In the genomic region with DNA sequence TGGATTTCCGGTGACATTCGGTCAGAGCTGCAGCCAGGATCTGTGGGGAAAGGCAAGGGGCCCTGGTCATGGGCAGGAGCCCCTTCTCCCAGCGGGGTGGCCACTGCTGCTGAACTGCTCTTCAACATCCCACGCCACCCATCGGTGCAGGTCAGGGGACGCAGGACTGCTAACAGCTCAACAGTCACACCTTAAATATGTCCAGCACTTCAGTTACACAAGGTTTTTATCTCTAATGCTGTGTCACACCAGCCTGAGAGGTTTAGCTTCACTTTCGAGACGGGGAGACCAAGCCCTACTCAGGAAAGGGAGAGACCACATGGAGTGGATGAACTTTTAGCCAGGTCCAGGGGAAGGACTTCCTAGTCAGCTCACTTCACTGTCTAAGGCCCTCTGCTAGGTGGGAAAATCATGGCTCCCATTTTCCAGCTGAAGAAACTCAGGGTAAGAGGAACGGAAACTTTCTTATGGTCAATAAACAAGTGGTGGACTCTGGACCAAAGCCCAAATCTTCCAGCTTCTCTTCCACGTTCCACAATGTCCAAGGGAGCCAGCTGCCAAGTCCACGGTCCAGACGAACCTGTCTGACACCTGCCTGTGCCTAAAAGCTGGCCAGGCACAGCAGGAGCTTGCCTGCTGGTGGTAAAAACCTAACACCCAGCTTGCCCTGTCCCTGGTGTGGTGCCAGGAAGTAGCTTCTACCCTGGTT, we compare ENCODE assay signal across 28 cellular contexts. TPM values are rescaled to one million over a fixed set of nuclear protein-coding genes. Genes with fewer than 3 reads are reported as not detected.
A peak's percentile ranks its signal among the peaks of the same experiment; 100 is the strongest.
DNase-seq lines count a peak whose midpoint lies in the region; ATAC-seq and TF ChIP-seq lines count a peak whose summit lies in the region.
"Had no signal": no experiment of that assay in that cellular context is flagged by ENCODE, and none has a peak within 500 bp of the region (broad histone marks: within the 10 kb centered on the region; RNA-seq: fewer than 3 reads in every experiment).

No MANE protein-coding gene starts in this region.

- H4K20me1 ChIP-seq in mammary epithelial cell (ENCODE audit: insufficient read depth, low read length): no peaks in the 10 kb centered on the region

- peaks cover 61% of the 10 kb centered on the region for H3K36me3 ChIP-seq in mammary epithelial cell (ENCODE audit: insufficient read depth, low read length)
- H3K36me3 ChIP-seq in Panc1 (ENCODE audit: control insufficient read depth, insufficient read depth, low read length): peaks cover 12% of the 10 kb centered on the region
- peaks cover 0 to 96% (median 46%) of the 10 kb centered on the region in 9 donors for H3K36me3 ChIP-seq in heart right ventricle

- H3K4me3 ChIP-seq in mammary epithelial cell (replicated peaks in 1 of 3; ENCODE audit: insufficient read depth in 1 of 3, low read depth in 2 of 3, low read length in 3 of 3) (no peak overlapping the region), Panc1 (ENCODE audit: low read depth in 2 of 2, low read length in 2 of 2) (no peak overlapping the region), heart right ventricle (no peak overlapping the region)
- H3K4me3 ChIP-seq: A549, esophagus squamous epithelium, HAP-1, hepatocyte, thyroid gland had no signal

- BruUV-seq in mammary epithelial cell (replicated peaks; lab: Mats Ljungman, UMichigan) (no TSS peak), Panc1 (replicated peaks; lab: Mats Ljungman, UMichigan) (no TSS peak)

- H3K9me3 Mint-ChIP-seq in stimulated activated naive B cell treated with anti-CD40 and anti-IgM and Interleukin-4, amounts not matched to agents 10 μg/mL and 1 μg/mL and 100 μg/mL, for 72 hours: no peaks in the 10 kb centered on the region
- H3K9me3 Mint-ChIP-seq: activated B cell treated with CpG ODN at 0.5 μM for 24 hours; activated naive CD4-positive, alpha-beta T cell treated with anti-CD3 and anti-CD28 coated beads for 36 hours; endodermal cell; stimulated activated naive CD8-positive, alpha-beta T cell treated with anti-CD3 and anti-CD28 coated beads, Interleukin-15, Interleukin-2, amounts not matched to agents 100 ng/mL and 50 ng/mL, for 24 hours had no signal

- peaks cover 71% of the 10 kb centered on the region for H3K79me2 ChIP-seq in mammary epithelial cell (ENCODE audit: insufficient read depth, low read length)
- H3K79me2 ChIP-seq: hepatocyte had no signal

- H3K27ac Mint-ChIP-seq in stimulated activated naive B cell treated with anti-CD40 and anti-IgM and Interleukin-4, amounts not matched to agents 10 μg/mL and 1 μg/mL and 100 μg/mL, for 72 hours: peak overlapping the region; percentile 42
- H3K27ac Mint-ChIP-seq: activated B cell treated with CpG ODN at 0.5 μM for 24 hours; activated CD8-positive, alpha-beta memory T cell treated with anti-CD3 and anti-CD28 coated beads, Interleukin-2, amount 10 ng/mL, durations not matched to agents 7 days and 5 days; activated naive CD4-positive, alpha-beta T cell treated with anti-CD3 and anti-CD28 coated beads for 36 hours; endodermal cell; stimulated activated naive CD8-positive, alpha-beta T cell treated with anti-CD3 and anti-CD28 coated beads, Interleukin-15, Interleukin-2, amounts not matched to agents 100 ng/mL and 50 ng/mL, for 24 hours had no signal

- no peak overlapping the region for H3K9ac ChIP-seq in mammary epithelial cell (ENCODE audit: insufficient read depth, low read length)

- intact Hi-C loops in mammary epithelial cell (cut with micrococcal nuclease): no loop called here
- intact Hi-C loops in Panc1 (cut with micrococcal nuclease; ENCODE audit: unreplicated experiment): no loop called here
- intact Hi-C loops in heart right ventricle (cut with DNase I): loop anchor here in 1 of 10 donors (2.0 kb wide), 1 partner anchor 65 kb away; no protein-coding TSS in a partner anchor

- ATAC-seq in Panc1: no peak
- peak; percentile 40 to 71 (median 59) for ATAC-seq in heart right ventricle
- ATAC-seq in stimulated activated naive B cell treated with anti-CD40 and anti-IgM and Interleukin-4, amounts not matched to agents 10 μg/mL and 1 μg/mL and 100 μg/mL, for 72 hours (replicated peaks): no peak
- no peak for ATAC-seq in GM21619 (IDR thresholded peaks at IDR 0.05; ENCODE audit: unreplicated experiment)
- ATAC-seq in GM18502 (IDR thresholded peaks at IDR 0.05; ENCODE audit: poor library complexity, unreplicated experiment): no peak
- ATAC-seq: A549; activated CD8-positive, alpha-beta memory T cell treated with anti-CD3 and anti-CD28 coated beads, Interleukin-2, amount 10 ng/mL, durations not matched to agents 7 days and 5 days had no signal

- 99% methylated on average over 9 of the region's 12 CpGs for WGBS in mammary epithelial cell (ENCODE audit: low coverage, missing lambda C conversion rate)
- WGBS in heart right ventricle, 2 donors: 43 to 64% methylated on average over 12 of the region's 12 CpGs

- peaks cover 60% of the 10 kb centered on the region in 2 donors for H3K36me3 Mint-ChIP-seq in stimulated activated naive B cell treated with anti-CD40 and anti-IgM and Interleukin-4, amounts not matched to agents 10 μg/mL and 1 μg/mL and 100 μg/mL, for 72 hours

- in situ Hi-C loops in T47D (cut with HindIII; ENCODE audit: low pct_unique_long_range_greater_than_20kb, low sequenced_read_pairs) (no loop called here), mammary epithelial cell (cut with MboI; ENCODE audit: low sequenced_read_pairs in 2 of 2) (no loop called here), Panc1 (cut with HindIII; ENCODE audit: low pct_unique_long_range_greater_than_20kb, low sequenced_read_pairs) (no loop called here)

- no peak overlapping the region for H3K27ac ChIP-seq in mammary epithelial cell (ENCODE audit: insufficient read depth, low read depth, low read length)
- H3K27ac ChIP-seq in Panc1 (ENCODE audit: low read length): 0 out of 2 replicates have a peak overlapping the region, but pooled peaks have one; percentile 7
- peak overlapping the region; percentile 37 to 88 (median 82) for H3K27ac ChIP-seq in heart right ventricle
- H3K27ac ChIP-seq: A549, esophagus squamous epithelium, hepatocyte, thyroid gland had no signal

- TF ChIP-seq CTCF in mammary epithelial cell (conservative IDR thresholded peaks at IDR 0.05 in 1 of 2, IDR thresholded peaks at IDR 0.05 in 1 of 2; ENCODE audit: extremely low read depth in 1 of 2, insufficient read depth in 1 of 2, low read depth in 1 of 2, low read length in 2 of 2): no peak
- TF ChIP-seq CTCF in Panc1 (IDR thresholded peaks at IDR 0.05): no peak
- TF ChIP-seq CTCF in heart right ventricle (IDR thresholded peaks at IDR 0.05): peak in 1 of 9 donors; percentile 2

- H3K9me3 ChIP-seq in mammary epithelial cell (replicated peaks; ENCODE audit: insufficient read depth, low read length) (no peaks in the 10 kb centered on the region), Panc1 (ENCODE audit: control insufficient read depth, insufficient read depth, low read depth, low read length) (no peaks in the 10 kb centered on the region), heart right ventricle (no peaks in the 10 kb centered on the region)
- H3K9me3 ChIP-seq: A549, esophagus squamous epithelium, HAP-1, thyroid gland had no signal

- H3K27me3 Mint-ChIP-seq in stimulated activated naive B cell treated with anti-CD40 and anti-IgM and Interleukin-4, amounts not matched to agents 10 μg/mL and 1 μg/mL and 100 μg/mL, for 72 hours: no peaks in the 10 kb centered on the region
- H3K27me3 Mint-ChIP-seq: activated B cell treated with CpG ODN at 0.5 μM for 24 hours; activated CD8-positive, alpha-beta memory T cell treated with anti-CD3 and anti-CD28 coated beads, Interleukin-2, amount 10 ng/mL, durations not matched to agents 7 days and 5 days; stimulated activated naive CD8-positive, alpha-beta T cell treated with anti-CD3 and anti-CD28 coated beads, Interleukin-15, Interleukin-2, amounts not matched to agents 100 ng/mL and 50 ng/mL, for 24 hours had no signal

- no peak overlapping the region for H3K4me2 ChIP-seq in mammary epithelial cell (ENCODE audit: insufficient read depth, low read depth, low read length)
- H3K4me2 ChIP-seq: A549, hepatocyte had no signal

- H3K4me1 Mint-ChIP-seq in stimulated activated naive B cell treated with anti-CD40 and anti-IgM and Interleukin-4, amounts not matched to agents 10 μg/mL and 1 μg/mL and 100 μg/mL, for 72 hours: no peaks in the 10 kb centered on the region
- H3K4me1 Mint-ChIP-seq: activated B cell treated with CpG ODN at 0.5 μM for 24 hours; activated CD8-positive, alpha-beta memory T cell treated with anti-CD3 and anti-CD28 coated beads, Interleukin-2, amount 10 ng/mL, durations not matched to agents 7 days and 5 days had no signal

- POLR2A ChIA-PET in Panc1 (lab: Charles Lee): no interaction called here

- CTCF ChIA-PET in mammary epithelial cell (lab: Charles Lee; ENCODE audit: low non-redundant PET) (no interaction called here), Panc1 (lab: Charles Lee) (interaction anchor here (0.6 kb wide), 1 partner anchor 229 kb away, joined by 3 read pairs; no protein-coding TSS in a partner anchor)

- H3K4me3 Mint-ChIP-seq in stimulated activated naive B cell treated with anti-CD40 and anti-IgM and Interleukin-4, amounts not matched to agents 10 μg/mL and 1 μg/mL and 100 μg/mL, for 72 hours: no peak overlapping the region
- H3K4me3 Mint-ChIP-seq: activated B cell treated with CpG ODN at 0.5 μM for 24 hours; activated CD8-positive, alpha-beta memory T cell treated with anti-CD3 and anti-CD28 coated beads, Interleukin-2, amount 10 ng/mL, durations not matched to agents 7 days and 5 days; activated naive CD4-positive, alpha-beta T cell treated with anti-CD3 and anti-CD28 coated beads for 36 hours; endodermal cell; stimulated activated naive CD8-positive, alpha-beta T cell treated with anti-CD3 and anti-CD28 coated beads, Interleukin-15, Interleukin-2, amounts not matched to agents 100 ng/mL and 50 ng/mL, for 24 hours had no signal

- H3K4me1 ChIP-seq in mammary epithelial cell (ENCODE audit: insufficient read depth, low read length) (peaks cover 6% of the 10 kb centered on the region), Panc1 (ENCODE audit: control insufficient read depth, insufficient read depth, low read length) (peaks cover 13% of the 10 kb centered on the region), heart right ventricle (peaks cover 0 to 36% (median 17%) of the 10 kb centered on the region in 9 donors)
- H3K4me1 ChIP-seq: HAP-1, thyroid gland had no signal

- peak; percentile 52 to 88 for DNase-seq in T47D (ENCODE audit: low read depth in 1 of 2, low spot score in 1 of 2)
- DNase-seq in mammary epithelial cell: no peak
- no peak for DNase-seq in Panc1 (ENCODE audit: low read depth, low spot score)
- peak in 1 of 2 donors; percentile 37 for DNase-seq in heart right ventricle
- no peak for DNase-seq in stimulated activated naive B cell treated with anti-CD40 and anti-IgM and Interleukin-4, amounts not matched to agents 10 μg/mL and 1 μg/mL and 100 μg/mL, for 72 hours
- no peak for DNase-seq in activated CD4-positive, alpha-beta T cell treated with anti-CD3 and anti-CD28 coated beads for 48 hours
- DNase-seq: activated B cell treated with CpG ODN at 0.5 μM for 24 hours; activated CD8-positive, alpha-beta memory T cell treated with anti-CD3 and anti-CD28 coated beads, Interleukin-2, amount 10 ng/mL, durations not matched to agents 7 days and 5 days; activated naive CD4-positive, alpha-beta T cell treated with anti-CD3 and anti-CD28 coated beads for 36 hours; amygdala; DMS53; endodermal cell; esophagus squamous epithelium; foreskin melanocyte; Kasumi-1; NCI-H1048; NCI-H187; NCI-H2171 treated with DMSO at 0.1 percent for 48 hours; NCI-H524 treated with DMSO at 0.1 percent for 48 hours; SW 1271; T1000; thyroid gland had no signal

- no peak overlapping the region for H2AFZ ChIP-seq in mammary epithelial cell (ENCODE audit: low read depth, low read length)
- H2AFZ ChIP-seq: hepatocyte had no signal

- H3K27me3 ChIP-seq in mammary epithelial cell (ENCODE audit: insufficient read depth, low read length) (no peaks in the 10 kb centered on the region), Panc1 (ENCODE audit: control insufficient read depth, insufficient read depth, low read length) (no peaks in the 10 kb centered on the region), heart right ventricle (no peaks in the 10 kb centered on the region)
- H3K27me3 ChIP-seq: esophagus squamous epithelium, hepatocyte, thyroid gland had no signal

- dilution Hi-C loops in mammary epithelial cell (cut with HindIII; ENCODE audit: low sequenced_read_pairs): loop anchor here (5.0 kb wide), 2 partner anchors 54 to 66 kb away; a partner anchor contains a TSS

RNA-seq across cellular contexts. Expression of a gene that starts 21.0 kb away (rescaled TPM):
- 1 to 10 TPM; 1.8 to 3.3 TPM for total RNA-seq in mammary epithelial cell
- 1.1 TPM for polyA plus RNA-seq in mammary epithelial cell
- polyA minus RNA-seq in mammary epithelial cell: not detected
- 0.33 TPM for total RNA-seq in Panc1 (2021; ENCODE audit: unreplicated experiment)
- polyA plus RNA-seq in Panc1 (2012; ENCODE audit: insufficient read length): 0.44 TPM
- total RNA-seq in heart right ventricle: 10 to 100 TPM in 5 of 10 donors, 1 to 10 TPM in 5; 7.2 to 33.2 (median 10.6) TPM
- 10 to 100 TPM in 1 of 2 donors, 1 to 10 TPM in 1; 4.5 to 46.6 TPM for polyA plus RNA-seq in heart right ventricle
- total RNA-seq: activated B cell treated with CpG ODN at 0.5 μM for 24 hours had no signal
- polyA plus RNA-seq: A549 had no signal

RNA-seq across cellular contexts. Expression of a gene that starts 24.3 kb away (rescaled TPM):
- total RNA-seq in mammary epithelial cell (100 to 1,000 TPM in 1 of 2 donors, 10 to 100 TPM in 1; 47.8 to 127 TPM), Panc1 (2021; ENCODE audit: unreplicated experiment) (140 TPM), heart right ventricle (10 to 100 TPM; 26.5 to 53.8 (median 31.4) TPM)
- polyA plus RNA-seq in mammary epithelial cell (145 TPM), heart right ventricle (10 to 100 TPM; 23.2 to 90.3 TPM)
- polyA minus RNA-seq in mammary epithelial cell: 192 TPM
- 141 TPM for polyA plus RNA-seq in Panc1 (2012; ENCODE audit: insufficient read length)

RNA-seq across cellular contexts. Expression of a gene that starts 39.6 kb away (rescaled TPM):
- 10 to 100 TPM; 30.0 to 62.9 TPM for total RNA-seq in mammary epithelial cell
- 26.3 TPM for polyA plus RNA-seq in mammary epithelial cell
- polyA minus RNA-seq in mammary epithelial cell: 39.8 TPM
- 62.0 TPM for total RNA-seq in Panc1 (2021; ENCODE audit: unreplicated experiment)
- 68.0 TPM for polyA plus RNA-seq in Panc1 (2012; ENCODE audit: insufficient read length)
- 10 to 100 TPM; 31.7 to 51.5 (median 36.7) TPM for total RNA-seq in heart right ventricle
- 10 to 100 TPM; 21.4 to 23.0 TPM for polyA plus RNA-seq in heart right ventricle

RNA-seq across cellular contexts. Expression of a gene that starts 56.6 kb away (rescaled TPM):
- total RNA-seq in mammary epithelial cell: 10 to 100 TPM; 21.0 to 22.2 TPM
- polyA plus RNA-seq in mammary epithelial cell: 23.0 TPM
- polyA minus RNA-seq in mammary epithelial cell: 20.1 TPM
- total RNA-seq in Panc1 (2021; ENCODE audit: unreplicated experiment): 26.6 TPM
- polyA plus RNA-seq in Panc1 (2012; ENCODE audit: insufficient read length): 24.9 TPM
- total RNA-seq in heart right ventricle: 10 to 100 TPM; 12.0 to 18.5 (median 15.1) TPM
- polyA plus RNA-seq in heart right ventricle: 10 to 100 TPM; 10.0 to 17.4 TPM

Comparison
In these comparisons a context has a peak if more than half of its experiments do, and no peak if none do; other contexts are left out.
1. DNase-seq: peak in T47D (2 of 2); none in mammary epithelial cell (single experiment), Panc1 (single experiment), stimulated activated naive B cell treated with anti-CD40 and anti-IgM and Interleukin-4, amounts not matched to agents 10 μg/mL and 1 μg/mL and 100 μg/mL, for 72 hours (single experiment) and activated CD4-positive, alpha-beta T cell treated with anti-CD3 and anti-CD28 coated beads for 48 hours (single experiment).
2. ATAC-seq: peak in heart right ventricle (8 of 8); none in Panc1 (single experiment), stimulated activated naive B cell treated with anti-CD40 and anti-IgM and Interleukin-4, amounts not matched to agents 10 μg/mL and 1 μg/mL and 100 μg/mL, for 72 hours (0 of 2), GM21619 (single experiment) and GM18502 (single experiment).